In genomic region chr15:49103676-49104075, GRCh38 we compare ENCODE assay signal across 26 cellular contexts.
"Had no signal": no experiment of that assay in that cellular context is flagged by ENCODE, and none has a peak within 500 bp of the region (broad histone marks: within the 10 kb centered on the region; RNA-seq: fewer than 3 reads in every experiment).

No MANE protein-coding gene starts in this region.

- H3K27ac Mint-ChIP-seq: activated CD4-positive, alpha-beta memory T cell treated with anti-CD3 and anti-CD28 coated beads, Interleukin-2, amount 10 ng/mL, durations not matched to agents 7 days and 5 days; activated CD4-positive, alpha-beta T cell treated with anti-CD3 and anti-CD28 coated beads, Interleukin-2, amount 10 ng/mL, durations not matched to agents 7 days and 5 days; activated naive CD8-positive, alpha-beta T cell; activated T-helper 17 cell treated with anti-CD3 and anti-CD28 coated beads, Interleukin-2, amount 50 U/mL, for 72 hours; dendritic cell treated with granulocyte-macrophage colony-stimulating factor and Interleukin-4, amounts not matched to agents 40 ng/mL and 50 ng/mL, for 4 days; effector memory CD8-positive, alpha-beta T cell; T-helper 17 cell; T-helper 2 cell treated with Interferon-gamma antibody and Interleukin-4, amounts not matched to agents 5 μg/mL and 100 μg/mL, for 36 hours; WTC11 had no signal

- H3K27me3 Mint-ChIP-seq: activated CD4-positive, alpha-beta memory T cell treated with anti-CD3 and anti-CD28 coated beads, Interleukin-2, amount 10 ng/mL, durations not matched to agents 7 days and 5 days; activated CD4-positive, alpha-beta T cell treated with anti-CD3 and anti-CD28 coated beads, Interleukin-2, amount 10 ng/mL, durations not matched to agents 7 days and 5 days; activated naive CD8-positive, alpha-beta T cell; activated T-helper 17 cell treated with anti-CD3 and anti-CD28 coated beads, Interleukin-2, amount 50 U/mL, for 72 hours; central memory CD8-positive, alpha-beta T cell; dendritic cell treated with granulocyte-macrophage colony-stimulating factor and Interleukin-4, amounts not matched to agents 40 ng/mL and 50 ng/mL, for 4 days; effector memory CD8-positive, alpha-beta T cell; T-helper 17 cell had no signal

- H3K4me3 ChIP-seq: coronary artery had no signal

- H3K36me3 Mint-ChIP-seq: WTC11 had no signal

- H3K4me3 Mint-ChIP-seq: activated CD4-positive, alpha-beta memory T cell treated with anti-CD3 and anti-CD28 coated beads, Interleukin-2, amount 10 ng/mL, durations not matched to agents 7 days and 5 days; activated CD4-positive, alpha-beta T cell treated with anti-CD3 and anti-CD28 coated beads, Interleukin-2, amount 10 ng/mL, durations not matched to agents 7 days and 5 days; activated naive CD8-positive, alpha-beta T cell; activated T-cell treated with anti-CD3 and anti-CD28 coated beads, Interleukin-2, amount 50 U/mL, for 4 hours; activated T-helper 17 cell treated with anti-CD3 and anti-CD28 coated beads, Interleukin-2, amount 50 U/mL, for 72 hours; central memory CD8-positive, alpha-beta T cell; dendritic cell treated with granulocyte-macrophage colony-stimulating factor and Interleukin-4, amounts not matched to agents 40 ng/mL and 50 ng/mL, for 4 days; effector memory CD8-positive, alpha-beta T cell; T-helper 17 cell; T-helper 2 cell treated with Interferon-gamma antibody and Interleukin-4, amounts not matched to agents 5 μg/mL and 100 μg/mL, for 36 hours; WTC11 had no signal

- H3K27ac ChIP-seq: brain microvascular endothelial cell, coronary artery had no signal

- H3K4me1 Mint-ChIP-seq: activated CD4-positive, alpha-beta memory T cell treated with anti-CD3 and anti-CD28 coated beads, Interleukin-2, amount 10 ng/mL, durations not matched to agents 7 days and 5 days; activated CD4-positive, alpha-beta T cell treated with anti-CD3 and anti-CD28 coated beads, Interleukin-2, amount 10 ng/mL, durations not matched to agents 7 days and 5 days; activated T-helper 17 cell treated with anti-CD3 and anti-CD28 coated beads, Interleukin-2, amount 50 U/mL, for 72 hours; central memory CD8-positive, alpha-beta T cell; WTC11 had no signal

- H3K9me3 Mint-ChIP-seq: activated CD4-positive, alpha-beta memory T cell treated with anti-CD3 and anti-CD28 coated beads, Interleukin-2, amount 10 ng/mL, durations not matched to agents 7 days and 5 days; activated CD4-positive, alpha-beta T cell treated with anti-CD3 and anti-CD28 coated beads, Interleukin-2, amount 10 ng/mL, durations not matched to agents 7 days and 5 days; activated T-cell treated with anti-CD3 and anti-CD28 coated beads, Interleukin-2, amount 50 U/mL, for 4 hours; activated T-helper 17 cell treated with anti-CD3 and anti-CD28 coated beads, Interleukin-2, amount 50 U/mL, for 72 hours; central memory CD8-positive, alpha-beta T cell; dendritic cell treated with granulocyte-macrophage colony-stimulating factor and Interleukin-4, amounts not matched to agents 40 ng/mL and 50 ng/mL, for 4 days; effector memory CD8-positive, alpha-beta T cell; T-helper 2 cell treated with Interferon-gamma antibody and Interleukin-4, amounts not matched to agents 5 μg/mL and 100 μg/mL, for 36 hours; WTC11 had no signal

- DNase-seq: activated CD4-positive, alpha-beta memory T cell treated with anti-CD3 and anti-CD28 coated beads, Interleukin-2, amount 10 ng/mL, durations not matched to agents 7 days and 5 days; activated CD4-positive, alpha-beta T cell treated with anti-CD3 and anti-CD28 coated beads for 1 hour; activated CD4-positive, alpha-beta T cell treated with anti-CD3 and anti-CD28 coated beads for 4 hours; activated CD4-positive, alpha-beta T cell treated with anti-CD3 and anti-CD28 coated beads, Interleukin-2, amount 10 ng/mL, durations not matched to agents 7 days and 5 days; activated CD4-positive, alpha-beta T cell treated with anti-CD3 and anti-CD28 coated beads, Interleukin-2, amount 50 U/mL, for 4 hours; activated CD8-positive, alpha-beta memory T cell treated with anti-CD3 and anti-CD28 coated beads, Interleukin-2, amount 50 U/mL, for 48 hours; activated effector memory CD4-positive, alpha-beta T cell treated with Interleukin-2 at 50 U/mL for 16 hours; activated gamma-delta T cell treated with Interleukin-2 at 50 U/mL for 16 hours; activated naive CD4-positive, alpha-beta T cell treated with anti-CD3 and anti-CD28 coated beads, Interleukin-2, amount 50 U/mL, for 16 hours; activated naive CD4-positive, alpha-beta T cell treated with Interleukin-2 at 50 U/mL for 16 hours; activated T-cell treated with anti-CD3 and anti-CD28 coated beads for 4 hours; activated T-cell treated with anti-CD3 and anti-CD28 coated beads, Interleukin-2, amount 50 U/mL, for 4 hours; anterior cingulate cortex; effector CD4-positive, alpha-beta T cell; effector memory CD8-positive, alpha-beta T cell; head of caudate nucleus; T-helper 1 cell; T-helper 17 cell had no signal

- H3K27me3 ChIP-seq: brain microvascular endothelial cell had no signal
